ENCODE assay signal across 21 cellular contexts in the genomic region with DNA sequence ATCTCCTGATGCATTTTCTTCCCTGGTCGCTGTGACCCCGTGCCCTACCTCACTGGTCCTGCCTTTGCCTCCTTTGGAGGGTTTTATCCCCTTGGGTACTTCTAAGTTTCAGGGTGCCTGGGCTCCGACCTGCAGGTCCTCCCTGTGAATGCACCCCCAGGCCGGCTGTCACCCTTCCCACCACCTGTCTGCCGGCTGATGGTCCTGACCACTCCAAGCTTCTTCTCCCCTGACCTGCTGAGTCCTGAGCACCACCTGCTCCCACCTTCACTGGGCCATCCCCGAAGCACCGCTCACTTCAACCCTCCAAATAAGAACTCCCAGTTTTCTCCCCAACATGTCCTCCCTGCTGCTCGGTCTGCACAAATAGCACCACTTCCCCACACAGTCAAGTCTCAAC. TPM values are rescaled to one million over a fixed set of nuclear protein-coding genes. Genes with fewer than 3 reads are reported as not detected.
DNase-seq lines count a peak whose midpoint lies in the region; ATAC-seq and TF ChIP-seq lines count a peak whose summit lies in the region.
"Had no signal": no experiment of that assay in that cellular context is flagged by ENCODE, and none has a peak within 500 bp of the region (broad histone marks: within the 10 kb centered on the region; RNA-seq: fewer than 3 reads in every experiment).

No MANE protein-coding gene starts in this region.

- H3K36me3 Mint-ChIP-seq in Caco-2 (ENCODE audit: insufficient read depth, unreplicated experiment) (peaks cover 99% of the 10 kb centered on the region), naive B cell (peaks cover 0 to 4% of the 10 kb centered on the region in 2 donors)
- peaks cover 4% of the 10 kb centered on the region for H3K36me3 Mint-ChIP-seq in stimulated activated memory B cell treated with anti-CD40 and anti-IgM and Interleukin-4, amounts not matched to agents 10 μg/mL and 1 μg/mL and 100 μg/mL, for 72 hours

- intact Hi-C loops in Caco-2 (cut with micrococcal nuclease; ENCODE audit: unreplicated experiment) = no loop called here

- peak overlapping the region; percentile 53 for H3K27ac ChIP-seq in RWPE1
- H3K27ac ChIP-seq: C4-2B, HL-60, KMS-11 had no signal

- H3K4me1 ChIP-seq in Caco-2 = peaks cover 77% of the 10 kb centered on the region

- no TSS peak for BruUV-seq in Caco-2 (replicated peaks; lab: Mats Ljungman, UMichigan)

- H3K9me3 ChIP-seq in Caco-2 = no peaks in the 10 kb centered on the region

- no peaks in the 10 kb centered on the region for H3K27me3 ChIP-seq in Caco-2 (replicated peaks; ENCODE audit: control insufficient read depth, insufficient read depth, low read length)

- DNase-seq in Caco-2 (no peak), RWPE1 (ENCODE audit: low spot score) (no peak), naive B cell (no peak)
- DNase-seq in activated T-cell treated with anti-CD3 and anti-CD28 coated beads, Interleukin-2, amount 50 U/mL, for 1 hour = no peak
- DNase-seq: DMS79, H7, HFFc6, MV-4-11, NCI-H1694, NCI-H2081 treated with DMSO at 0.1 percent for 48 hours, NCI-H2171 treated with DMSO at 0.1 percent for 48 hours, NCI-H446, NCI-H526, OCI-M1, Right ventricle myocardium superior had no signal

- peak overlapping the region; percentile 20 for H3K4me3 Mint-ChIP-seq in Caco-2 (ENCODE audit: unreplicated experiment)
- peak overlapping the region in 1 of 8 donors; percentile 38 for H3K4me3 Mint-ChIP-seq in naive B cell
- no peak overlapping the region for H3K4me3 Mint-ChIP-seq in stimulated activated memory B cell treated with anti-CD40 and anti-IgM and Interleukin-4, amounts not matched to agents 10 μg/mL and 1 μg/mL and 100 μg/mL, for 72 hours
- H3K4me3 Mint-ChIP-seq: HFFc6 had no signal

- H3K36me3 ChIP-seq in Caco-2 (ENCODE audit: control insufficient read depth, insufficient read depth, low read length) = peaks cover 8% of the 10 kb centered on the region

- CTCF ChIA-PET in Caco-2 (lab: Charles Lee) = interaction anchor here (0.6 to 1.7 kb wide), 2 partner anchors 10 to 15 kb away, joined by 3 to 5 read pairs; no protein-coding TSS in a partner anchor
- CTCF ChIA-PET in RWPE1 (lab: Yijun Ruan, JAX) = no interaction called here

- peaks cover 58% of the 10 kb centered on the region for H3K4me1 Mint-ChIP-seq in Caco-2 (ENCODE audit: low read depth, unreplicated experiment)
- H3K4me1 Mint-ChIP-seq in naive B cell = peaks cover 49 to 60% (median 59%) of the 10 kb centered on the region in 3 donors
- peaks cover 61% of the 10 kb centered on the region for H3K4me1 Mint-ChIP-seq in stimulated activated memory B cell treated with anti-CD40 and anti-IgM and Interleukin-4, amounts not matched to agents 10 μg/mL and 1 μg/mL and 100 μg/mL, for 72 hours

- H3K27me3 Mint-ChIP-seq in Caco-2 (ENCODE audit: insufficient read depth, unreplicated experiment) = no peaks in the 10 kb centered on the region
- H3K27me3 Mint-ChIP-seq in naive B cell = no peaks in the 10 kb centered on the region
- no peaks in the 10 kb centered on the region for H3K27me3 Mint-ChIP-seq in stimulated activated memory B cell treated with anti-CD40 and anti-IgM and Interleukin-4, amounts not matched to agents 10 μg/mL and 1 μg/mL and 100 μg/mL, for 72 hours

- POLR2A ChIA-PET in Caco-2 (lab: Charles Lee) (no interaction called here), RWPE1 (lab: Yijun Ruan, JAX; ENCODE audit: low non-redundant PET) (no interaction called here)

- H3K27ac Mint-ChIP-seq in Caco-2 (ENCODE audit: unreplicated experiment) (peak overlapping the region; percentile 74), naive B cell (peak overlapping the region in 4 of 6 donors; percentile 47 to 95 (median 82))
- peak overlapping the region; percentile 33 for H3K27ac Mint-ChIP-seq in stimulated activated memory B cell treated with anti-CD40 and anti-IgM and Interleukin-4, amounts not matched to agents 10 μg/mL and 1 μg/mL and 100 μg/mL, for 72 hours
- H3K27ac Mint-ChIP-seq: HFFc6 had no signal

- no peak overlapping the region for H3K4me3 ChIP-seq in Caco-2 (ENCODE audit: low read depth, low read length)

- TF ChIP-seq CTCF in Caco-2 (IDR thresholded peaks at IDR 0.05; ENCODE audit: insufficient read depth in 1 of 2, low read depth in 1 of 2, low read length in 1 of 2, severe bottlenecking in 1 of 2, unreplicated experiment in 1 of 2) = no peak
- no peak for TF ChIP-seq CTCF in RWPE1 (conservative IDR thresholded peaks at IDR 0.05; ENCODE audit: low read depth)

- H3K9me3 Mint-ChIP-seq in Caco-2 (ENCODE audit: unreplicated experiment) (no peaks in the 10 kb centered on the region), naive B cell (peaks cover 0 to 5% (median 0%) of the 10 kb centered on the region in 7 donors)
- H3K9me3 Mint-ChIP-seq in stimulated activated memory B cell treated with anti-CD40 and anti-IgM and Interleukin-4, amounts not matched to agents 10 μg/mL and 1 μg/mL and 100 μg/mL, for 72 hours = no peaks in the 10 kb centered on the region
- H3K9me3 Mint-ChIP-seq: HFFc6 had no signal

- ATAC-seq in naive B cell (ENCODE audit: low read depth in 2 of 2) (no peak), HG03439 (IDR thresholded peaks at IDR 0.05; ENCODE audit: unreplicated experiment) (no peak), GM21515 (IDR thresholded peaks at IDR 0.05; ENCODE audit: unreplicated experiment) (no peak)
- no peak for ATAC-seq in stimulated activated memory B cell treated with anti-CD40 and anti-IgM and Interleukin-4, amounts not matched to agents 10 μg/mL and 1 μg/mL and 100 μg/mL, for 72 hours

RNA-seq across cellular contexts. Expression of a gene that starts 33.4 kb away (rescaled TPM):
- 252 and 263 TPM in 2 replicates for total RNA-seq in Caco-2 (2022)
- polyA plus RNA-seq in naive B cell (ENCODE audit: low read depth in 6 of 6) = 1 to 10 TPM; 1.5 to 6.3 (median 4.8) TPM
